Comparison of ENCODE assay signal across 17 cellular contexts in the genomic region with DNA sequence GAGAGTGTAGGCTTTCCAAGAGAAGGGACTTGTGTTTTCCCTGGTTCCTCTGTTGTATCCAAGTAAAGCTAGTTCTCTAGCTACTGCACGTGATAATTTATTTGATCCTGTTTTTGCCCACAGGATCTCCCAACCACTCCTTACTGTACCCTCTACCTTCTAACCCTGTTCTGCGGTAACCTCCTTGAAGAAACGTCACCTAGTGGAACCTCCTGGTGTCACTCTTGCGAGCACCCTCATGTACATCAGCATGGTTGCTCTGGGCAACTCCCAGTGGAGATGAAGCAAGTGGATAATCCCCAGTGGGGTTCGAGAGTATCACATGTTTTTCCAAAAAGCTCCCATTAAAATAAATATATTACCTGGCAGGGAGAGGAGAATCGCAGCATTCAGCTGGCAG.
DNase-seq lines count a peak whose midpoint lies in the region; ATAC-seq, FAIRE-seq and TF ChIP-seq lines count a peak whose summit lies in the region.
"Had no signal": no experiment of that assay in that cellular context is flagged by ENCODE, and none has a peak within 500 bp of the region (broad histone marks: within the 10 kb centered on the region; RNA-seq: fewer than 3 reads in every experiment).

No MANE protein-coding gene starts in this region.

- no peaks in the 10 kb centered on the region for H3K9me2 ChIP-seq in SU-DHL-6 (replicated peaks; ENCODE audit: insufficient read depth, low read length)

- peaks cover 10% of the 10 kb centered on the region for H3K4me1 ChIP-seq in CD8-positive, alpha-beta T cell (ENCODE audit: insufficient read depth, low read length)
- H3K4me1 ChIP-seq: prostate gland had no signal

- TF ChIP-seq POLR2A in GM12892 (IDR thresholded peaks at IDR 0.05; ENCODE audit: low read depth, low read length) = no peak

- H2AFZ ChIP-seq in SU-DHL-6 (ENCODE audit: low read depth, low read length, severe bottlenecking) = no peak overlapping the region

- peak overlapping the region; percentile 1 for H3K27ac Mint-ChIP-seq in activated T-cell treated with anti-CD3 and anti-CD28 coated beads, Interleukin-2, amount 50 U/mL, for 24 hours
- H3K27ac Mint-ChIP-seq in CD8-positive, alpha-beta T cell = no peak overlapping the region

- no peak for ATAC-seq in GM19324 (IDR thresholded peaks at IDR 0.05; ENCODE audit: low FRiP score, unreplicated experiment)
- ATAC-seq in CD8-positive, alpha-beta T cell = no peak
- ATAC-seq: left ventricle myocardium superior, SK-N-SH treated with all-trans-retinoic acid at 6 μM for 48 hours had no signal

- POLR2A ChIA-PET in CD8-positive, alpha-beta T cell (lab: Charles Lee) = interaction anchor here (0.6 kb wide), 1 partner anchor 40 kb away, joined by 3 read pairs; no protein-coding TSS in a partner anchor

- peaks cover 6% of the 10 kb centered on the region for H3K27me3 Mint-ChIP-seq in activated T-cell treated with anti-CD3 and anti-CD28 coated beads, Interleukin-2, amount 50 U/mL, for 24 hours
- H3K27me3 Mint-ChIP-seq in CD8-positive, alpha-beta T cell (ENCODE audit: low read depth) = peaks cover 5% of the 10 kb centered on the region

- H3F3A ChIP-seq in SU-DHL-6 (ENCODE audit: insufficient read depth) = peaks cover 8% of the 10 kb centered on the region; the same call in 1 of the 2 replicates

- H3K4me3 Mint-ChIP-seq in activated T-cell treated with anti-CD3 and anti-CD28 coated beads, Interleukin-2, amount 50 U/mL, for 24 hours = peak overlapping the region; percentile 70
- H3K4me3 Mint-ChIP-seq in CD8-positive, alpha-beta T cell = no peak overlapping the region

- intact Hi-C loops in CD8-positive, alpha-beta T cell (cut with DNase I, micrococcal nuclease) = no loop called here

- FAIRE-seq in GM12892 (lab: Jason Lieb, UNC) = peak; percentile 96
- FAIRE-seq: endothelial cell of umbilical vein, RCC 7860 had no signal

- CTCF ChIA-PET in CD8-positive, alpha-beta T cell (lab: Charles Lee) = no interaction called here

- DNase-seq in activated T-cell treated with anti-CD3 and anti-CD28 coated beads, Interleukin-2, amount 50 U/mL, for 24 hours = no peak
- no peak for DNase-seq in activated T-cell treated with anti-CD3 and anti-CD28 coated beads, Interleukin-2, amount 50 U/mL, for 1 hour
- no peak for DNase-seq in GM12892 (ENCODE audit: insufficient read length)
- peak; percentile 30 for DNase-seq in germinal center (ENCODE audit: low spot score)
- no peak for DNase-seq in pons (ENCODE audit: low spot score)
- no peak for DNase-seq in CD8-positive, alpha-beta T cell
- DNase-seq: foreskin melanocyte; left ventricle myocardium superior; NCI-H187 treated with DMSO at 0.1 percent for 48 hours; stimulated activated naive CD4-positive, alpha-beta T cell treated with Interleukin-2 at 50 U/mL for 16 hours had no signal

- H3K79me2 ChIP-seq in SU-DHL-6 (ENCODE audit: insufficient read depth, low read length) = no peaks in the 10 kb centered on the region

- H3K27ac ChIP-seq in SU-DHL-6 (ENCODE audit: low read depth, low read length) = peak overlapping the region; percentile 70
- H3K27ac ChIP-seq in CD8-positive, alpha-beta T cell (ENCODE audit: low read depth, low read length) = no peak overlapping the region
- H3K27ac ChIP-seq: prostate gland had no signal

- peak overlapping the region; percentile 44 for H3K4me2 ChIP-seq in SU-DHL-6 (ENCODE audit: low read depth, low read length, poor library complexity, severe bottlenecking)
- H3K4me2 ChIP-seq: smooth muscle cell had no signal

- TF ChIP-seq CTCF in SU-DHL-6 (IDR thresholded peaks at IDR 0.05; ENCODE audit: insufficient read depth, low read length, poor library complexity, severe bottlenecking) = no peak
- TF ChIP-seq CTCF in CD8-positive, alpha-beta T cell (IDR thresholded peaks at IDR 0.05) = no peak

- no peak overlapping the region for H3K4me3 ChIP-seq in SU-DHL-6 (ENCODE audit: insufficient read depth, low read length, poor library complexity, severe bottlenecking)
- H3K4me3 ChIP-seq in CD8-positive, alpha-beta T cell (ENCODE audit: low read depth, low read length) = no peak overlapping the region
- H3K4me3 ChIP-seq: prostate gland, smooth muscle cell had no signal

- H4K20me1 ChIP-seq in SU-DHL-6 (ENCODE audit: low read depth, low read length) = no peaks in the 10 kb centered on the region

- no peaks in the 10 kb centered on the region for H3K9me3 ChIP-seq in SU-DHL-6 (ENCODE audit: insufficient read depth, low read length)
- no peaks in the 10 kb centered on the region for H3K9me3 ChIP-seq in CD8-positive, alpha-beta T cell (ENCODE audit: low read length)
- H3K9me3 ChIP-seq: prostate gland had no signal

- H3K4me1 Mint-ChIP-seq in activated T-cell treated with anti-CD3 and anti-CD28 coated beads, Interleukin-2, amount 50 U/mL, for 24 hours (ENCODE audit: low read depth) = peaks cover 49% of the 10 kb centered on the region
- H3K4me1 Mint-ChIP-seq in CD8-positive, alpha-beta T cell (ENCODE audit: low read depth) = peaks cover 20% of the 10 kb centered on the region

- peak overlapping the region; percentile 24 for H3K9ac ChIP-seq in SU-DHL-6 (ENCODE audit: low read length)

- no peaks in the 10 kb centered on the region for H3K9me3 Mint-ChIP-seq in activated T-cell treated with anti-CD3 and anti-CD28 coated beads, Interleukin-2, amount 50 U/mL, for 24 hours
- no peaks in the 10 kb centered on the region for H3K9me3 Mint-ChIP-seq in CD8-positive, alpha-beta T cell

- H3K36me3 Mint-ChIP-seq in activated T-cell treated with anti-CD3 and anti-CD28 coated beads, Interleukin-2, amount 50 U/mL, for 24 hours (ENCODE audit: low read depth) = no peaks in the 10 kb centered on the region
- H3K36me3 Mint-ChIP-seq in CD8-positive, alpha-beta T cell = no peaks in the 10 kb centered on the region

- H3K36me3 ChIP-seq in SU-DHL-6 (ENCODE audit: low read length) = no peaks in the 10 kb centered on the region
- H3K36me3 ChIP-seq in CD8-positive, alpha-beta T cell (ENCODE audit: insufficient read depth, low read length) = no peaks in the 10 kb centered on the region
- H3K36me3 ChIP-seq: prostate gland had no signal

- H3K27me3 ChIP-seq in SU-DHL-6 (ENCODE audit: low read length) = no peaks in the 10 kb centered on the region
- no peaks in the 10 kb centered on the region for H3K27me3 ChIP-seq in CD8-positive, alpha-beta T cell (ENCODE audit: insufficient read depth, low read length)
